In the genomic region with DNA sequence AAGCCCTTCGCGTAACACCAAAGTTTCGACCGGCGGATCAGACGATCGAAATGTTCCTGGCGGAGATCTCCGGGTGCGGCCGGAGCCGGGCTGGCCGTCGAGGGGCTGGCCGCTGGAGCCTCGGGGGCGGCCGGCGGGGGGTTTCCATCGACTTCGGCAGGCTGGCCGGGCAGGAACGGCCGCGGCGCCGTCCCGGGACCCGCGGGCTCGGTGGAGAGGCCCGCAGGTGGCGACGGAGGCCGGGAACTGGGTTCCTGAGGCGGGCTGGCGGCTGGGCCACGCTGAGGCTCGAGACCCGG, we compare ENCODE assay signal across 9 cellular contexts. TPM values are rescaled to one million over a fixed set of nuclear protein-coding genes. Genes with fewer than 3 reads are reported as not detected.
DNase-seq lines count a peak whose midpoint lies in the region; ATAC-seq and TF ChIP-seq lines count a peak whose summit lies in the region.
"Had no signal": no experiment of that assay in that cellular context is flagged by ENCODE, and none has a peak within 500 bp of the region (broad histone marks: within the 10 kb centered on the region; RNA-seq: fewer than 3 reads in every experiment).

No MANE protein-coding gene starts in this region.

- H3K4me1 ChIP-seq in testis, result peaks cover 28% of the 10 kb centered on the region

- intact Hi-C loops in testis (cut with DNase I; ENCODE audit: low total_unique reads), result no loop called here

- H3K27me3 ChIP-seq in WERI-Rb-1 (ENCODE audit: insufficient read depth, low read depth, severe bottlenecking) (no peaks in the 10 kb centered on the region), testis (no peaks in the 10 kb centered on the region)

- TF ChIP-seq POLR2A in testis (IDR thresholded peaks at IDR 0.05), result no peak

- H3K4me3 Mint-ChIP-seq in activated CD8-positive, alpha-beta memory T cell treated with anti-CD3 and anti-CD28 coated beads, Interleukin-2, amount 10 ng/mL, durations not matched to agents 7 days and 5 days, result peak overlapping the region; percentile 63

- H3K27ac Mint-ChIP-seq in activated CD8-positive, alpha-beta memory T cell treated with anti-CD3 and anti-CD28 coated beads, Interleukin-2, amount 10 ng/mL, durations not matched to agents 7 days and 5 days, result no peak overlapping the region
- H3K27ac Mint-ChIP-seq: CD4-positive, CD25-positive, alpha-beta regulatory T cell had no signal

- no peak for DNase-seq in activated CD8-positive, alpha-beta memory T cell treated with anti-CD3 and anti-CD28 coated beads, Interleukin-2, amount 10 ng/mL, durations not matched to agents 7 days and 5 days
- no peak for DNase-seq in activated CD8-positive, alpha-beta memory T cell treated with anti-CD3 and anti-CD28 coated beads, Interleukin-2, amount 50 U/mL, for 48 hours
- no peak for DNase-seq in WERI-Rb-1
- DNase-seq in islet precursor cell, result peak; percentile 78
- no peak for DNase-seq in testis
- no peak for DNase-seq in LoVo (ENCODE audit: low spot score)
- no peak for DNase-seq in NCI-H1417 treated with DMSO at 0.1 percent for 48 hours (lab: John Stamatoyannopoulos, UW)

- H3K9me3 Mint-ChIP-seq in activated CD8-positive, alpha-beta memory T cell treated with anti-CD3 and anti-CD28 coated beads, Interleukin-2, amount 10 ng/mL, durations not matched to agents 7 days and 5 days (ENCODE audit: low read depth), result no peaks in the 10 kb centered on the region

- peak overlapping the region; percentile 62 for H3K4me3 ChIP-seq in WERI-Rb-1 (ENCODE audit: low read depth, low read length)
- H3K4me3 ChIP-seq in testis, result peak overlapping the region; percentile 65 to 68

- H3K9me3 ChIP-seq in WERI-Rb-1 (ENCODE audit: severe bottlenecking) (no peaks in the 10 kb centered on the region), testis (no peaks in the 10 kb centered on the region)

- H3K27ac ChIP-seq in WERI-Rb-1 (no peak overlapping the region), testis (peak overlapping the region in 1 of 2 donors; percentile 53)

- TF ChIP-seq CTCF in WERI-Rb-1 (IDR thresholded peaks at IDR 0.05; ENCODE audit: low read depth, low read length) (no peak), testis (IDR thresholded peaks at IDR 0.05) (peak in 1 of 3 experiments; percentile 28)

- H3K4me1 Mint-ChIP-seq in activated CD8-positive, alpha-beta memory T cell treated with anti-CD3 and anti-CD28 coated beads, Interleukin-2, amount 10 ng/mL, durations not matched to agents 7 days and 5 days, result peaks cover 32% of the 10 kb centered on the region

- no peaks in the 10 kb centered on the region for H3K36me3 Mint-ChIP-seq in activated CD8-positive, alpha-beta memory T cell treated with anti-CD3 and anti-CD28 coated beads, Interleukin-2, amount 10 ng/mL, durations not matched to agents 7 days and 5 days
- H3K36me3 Mint-ChIP-seq: CD4-positive, CD25-positive, alpha-beta regulatory T cell had no signal

- CTCF ChIA-PET in activated CD8-positive, alpha-beta memory T cell treated with anti-CD3 and anti-CD28 coated beads, Interleukin-2, amount 10 ng/mL, durations not matched to agents 7 days and 5 days (lab: Charles Lee), result interaction anchor here (5.2 to 11.1 kb wide), 3 partner anchors 54 to 115 kb away, joined by 44 to 232 read pairs (median 44); partner anchors contain the start of gene CISD3

- H3K36me3 ChIP-seq in WERI-Rb-1 (no peaks in the 10 kb centered on the region), testis (ENCODE audit: low read depth, missing control alignments) (no peaks in the 10 kb centered on the region)

- H3K27me3 Mint-ChIP-seq in activated CD8-positive, alpha-beta memory T cell treated with anti-CD3 and anti-CD28 coated beads, Interleukin-2, amount 10 ng/mL, durations not matched to agents 7 days and 5 days, result peaks cover 39% of the 10 kb centered on the region

- WGBS in testis, 2 donors, result 0% methylated on average over 32 of the region's 40 CpGs; no CpG with 5 or more reads in 1 of the 2 donors

- ATAC-seq in activated CD8-positive, alpha-beta memory T cell treated with anti-CD3 and anti-CD28 coated beads, Interleukin-2, amount 10 ng/mL, durations not matched to agents 7 days and 5 days, result peak; percentile 1
- no peak for ATAC-seq in HG02884 (IDR thresholded peaks at IDR 0.05; ENCODE audit: unreplicated experiment)

RNA-seq across cellular contexts. Expression of gene EPOP, which starts 1.1 kb away (rescaled TPM):
- total RNA-seq in activated CD8-positive, alpha-beta memory T cell treated with anti-CD3 and anti-CD28 coated beads, Interleukin-2, amount 10 ng/mL, durations not matched to agents 7 days and 5 days, result 10 to 100 TPM; 10.4 to 20.1 TPM
- total RNA-seq in testis, result 10 to 100 TPM; 16.8 to 19.4 TPM
- polyA plus RNA-seq in testis (ENCODE audit: insufficient read depth, low read depth, low replicate concordance), result 18.6 TPM

RNA-seq across cellular contexts. Expression of gene MLLT6, which starts 31.4 kb away (rescaled TPM):
- total RNA-seq in activated CD8-positive, alpha-beta memory T cell treated with anti-CD3 and anti-CD28 coated beads, Interleukin-2, amount 10 ng/mL, durations not matched to agents 7 days and 5 days, result 100 to 1,000 TPM; 223 to 247 TPM
- total RNA-seq in testis, result 100 to 1,000 TPM; 157 to 176 TPM
- polyA plus RNA-seq in testis (ENCODE audit: insufficient read depth, low read depth, low replicate concordance), result 86.9 TPM

RNA-seq across cellular contexts. Expression of gene CISD3, which starts 56.5 kb away (rescaled TPM):
- 10 to 100 TPM; 51.3 to 54.3 TPM for total RNA-seq in activated CD8-positive, alpha-beta memory T cell treated with anti-CD3 and anti-CD28 coated beads, Interleukin-2, amount 10 ng/mL, durations not matched to agents 7 days and 5 days
- total RNA-seq in testis, result 10 to 100 TPM; 13.9 to 14.3 TPM
- 25.7 TPM for polyA plus RNA-seq in testis (ENCODE audit: insufficient read depth, low read depth, low replicate concordance)
